In genomic region chr1:3747522-3747848, GRCh38 we compare ENCODE assay signal across 8 cellular contexts. TPM values are rescaled to one million over a fixed set of nuclear protein-coding genes. Genes with fewer than 3 reads are reported as not detected.
A peak's percentile ranks its signal among the peaks of the same experiment; 100 is the strongest.
DNase-seq lines count a peak whose midpoint lies in the region; ATAC-seq, FAIRE-seq and TF ChIP-seq lines count a peak whose summit lies in the region.

No MANE protein-coding gene starts in this region.

- peak overlapping the region; percentile 70 for H3K4me3 Mint-ChIP-seq in activated naive CD4-positive, alpha-beta T cell treated with anti-CD3 and anti-CD28 coated beads for 36 hours

- in situ Hi-C loops in brain microvascular endothelial cell (cut with HindIII; ENCODE audit: low pct_ligation_motif_present, low sequenced_read_pairs) = no loop called here
- in situ Hi-C loops in transverse colon (cut with MboI; ENCODE audit: low pct_ligation_motif_present in 1 of 4, low pct_unique_long_range_greater_than_20kb in 1 of 4, low sequenced_read_pairs in 3 of 4) = no loop called here

- H3K9me3 ChIP-seq in mononuclear cell (ENCODE audit: low read depth, low read length) (no peaks in the 10 kb centered on the region), transverse colon (no peaks in the 10 kb centered on the region)

- intact Hi-C loops in activated naive CD4-positive, alpha-beta T cell treated with anti-CD3 and anti-CD28 coated beads for 36 hours (cut with micrococcal nuclease) = loop anchor here (1.0 kb wide), 3 partner anchors 25 to 153 kb away; partner anchors contain the start of genes C1orf174, LRRC47 and SMIM1
- intact Hi-C loops in transverse colon (cut with DNase I; ENCODE audit: low total_unique reads) = no loop called here

- no peak overlapping the region for H3K27ac Mint-ChIP-seq in activated naive CD4-positive, alpha-beta T cell treated with anti-CD3 and anti-CD28 coated beads for 36 hours
- no peak overlapping the region for H3K27ac Mint-ChIP-seq in activated naive CD4-positive, alpha-beta T cell treated with anti-CD3 and anti-CD28 coated beads, Interleukin-2, amount 50 U/mL, for 72 hours

- H3K36me3 Mint-ChIP-seq in activated naive CD4-positive, alpha-beta T cell treated with anti-CD3 and anti-CD28 coated beads for 36 hours (ENCODE audit: low read depth) = peaks cover 8% of the 10 kb centered on the region
- H3K36me3 Mint-ChIP-seq in activated naive CD4-positive, alpha-beta T cell treated with anti-CD3 and anti-CD28 coated beads, Interleukin-2, amount 50 U/mL, for 72 hours = peaks cover 6 to 11% of the 10 kb centered on the region in 2 donors

- H3K4me3 ChIP-seq in brain microvascular endothelial cell (ENCODE audit: low read depth, low read length) = peak overlapping the region; percentile 60
- H3K4me3 ChIP-seq in mononuclear cell (ENCODE audit: low read length) = peak overlapping the region; percentile 51
- H3K4me3 ChIP-seq in transverse colon = peak overlapping the region; percentile 53 to 82 (median 60)

- ATAC-seq in activated naive CD4-positive, alpha-beta T cell treated with anti-CD3 and anti-CD28 coated beads, Interleukin-2, amount 50 U/mL, for 72 hours = no peak
- ATAC-seq in HG03442 (IDR thresholded peaks at IDR 0.05; ENCODE audit: unreplicated experiment) (no peak), HG02973 (IDR thresholded peaks at IDR 0.05; ENCODE audit: unreplicated experiment) (no peak)

- no peak for DNase-seq in activated naive CD4-positive, alpha-beta T cell treated with anti-CD3 and anti-CD28 coated beads for 36 hours
- DNase-seq in activated naive CD4-positive, alpha-beta T cell treated with anti-CD3 and anti-CD28 coated beads, Interleukin-2, amount 50 U/mL, for 72 hours (ENCODE audit: low spot score in 2 of 2) = no peak
- DNase-seq in brain microvascular endothelial cell = no peak
- no peak for DNase-seq in transverse colon
- DNase-seq in frontal cortex (ENCODE audit: low spot score in 2 of 2) = no peak

- H3K4me1 ChIP-seq in mononuclear cell (ENCODE audit: insufficient read depth, low read length) = peaks cover 14% of the 10 kb centered on the region
- H3K4me1 ChIP-seq in transverse colon = peaks cover 4 to 16% (median 8%) of the 10 kb centered on the region in 4 donors

- 33% methylated on average over 5 to 6 of the region's 6 CpGs for WGBS in transverse colon (ENCODE audit: low coverage in 1 of 2), 2 donors

- H3K36me3 ChIP-seq in brain microvascular endothelial cell (replicated peaks) (no peaks in the 10 kb centered on the region), transverse colon (no peaks in the 10 kb centered on the region)

- no peak for TF ChIP-seq EP300 in transverse colon (IDR thresholded peaks at IDR 0.05; ENCODE audit: low read depth)

- TF ChIP-seq CTCF in brain microvascular endothelial cell (IDR thresholded peaks at IDR 0.05; ENCODE audit: low read depth, low read length, missing control alignments) (no peak), transverse colon (IDR thresholded peaks at IDR 0.05) (no peak)

- CTCF ChIA-PET in activated naive CD4-positive, alpha-beta T cell treated with anti-CD3 and anti-CD28 coated beads for 36 hours (lab: Charles Lee) = interaction anchor here (0.6 kb wide), 1 partner anchor 94 kb away, joined by 3 read pairs; no protein-coding TSS in a partner anchor

- H3K27ac ChIP-seq in brain microvascular endothelial cell = no peak overlapping the region
- peak overlapping the region; percentile 70 to 82 (median 81) for H3K27ac ChIP-seq in transverse colon

- TF ChIP-seq POLR2A in transverse colon (IDR thresholded peaks at IDR 0.05) = no peak

- no peaks in the 10 kb centered on the region for H3K9me3 Mint-ChIP-seq in activated naive CD4-positive, alpha-beta T cell treated with anti-CD3 and anti-CD28 coated beads for 36 hours
- no peaks in the 10 kb centered on the region for H3K9me3 Mint-ChIP-seq in activated naive CD4-positive, alpha-beta T cell treated with anti-CD3 and anti-CD28 coated beads, Interleukin-2, amount 50 U/mL, for 72 hours

- H3K27me3 ChIP-seq in brain microvascular endothelial cell (replicated peaks) (no peaks in the 10 kb centered on the region), mononuclear cell (ENCODE audit: insufficient read depth, low read length) (no peaks in the 10 kb centered on the region), transverse colon (peaks cover 9% of the 10 kb centered on the region)

- peaks cover 35% of the 10 kb centered on the region for H3K4me1 Mint-ChIP-seq in activated naive CD4-positive, alpha-beta T cell treated with anti-CD3 and anti-CD28 coated beads for 36 hours (ENCODE audit: low read depth)

- H3K27me3 Mint-ChIP-seq in activated naive CD4-positive, alpha-beta T cell treated with anti-CD3 and anti-CD28 coated beads for 36 hours (ENCODE audit: low read depth) = no peaks in the 10 kb centered on the region

- FAIRE-seq in frontal cortex (lab: Jason Lieb, UNC) = no peak

RNA-seq across cellular contexts. Expression of gene CCDC27, which starts 4.8 kb away (rescaled TPM):
- total RNA-seq in activated naive CD4-positive, alpha-beta T cell treated with anti-CD3 and anti-CD28 coated beads for 36 hours = not detected
- not detected for total RNA-seq in activated naive CD4-positive, alpha-beta T cell treated with anti-CD3 and anti-CD28 coated beads, Interleukin-2, amount 50 U/mL, for 72 hours
- total RNA-seq in mononuclear cell (not detected), transverse colon (not detected), frontal cortex (not detected)

RNA-seq across cellular contexts. Expression of gene SMIM1, which starts 25.1 kb away (rescaled TPM):
- total RNA-seq in activated naive CD4-positive, alpha-beta T cell treated with anti-CD3 and anti-CD28 coated beads for 36 hours = 1 to 10 TPM in 1 of 2 experiments, under 1 TPM in 1; 0.83 to 2.0 TPM
- total RNA-seq in activated naive CD4-positive, alpha-beta T cell treated with anti-CD3 and anti-CD28 coated beads, Interleukin-2, amount 50 U/mL, for 72 hours = 1 to 10 TPM; 1.0 to 2.7 TPM
- 0.73 TPM for total RNA-seq in mononuclear cell
- total RNA-seq in transverse colon = not detected
- total RNA-seq in frontal cortex = not detected

RNA-seq across cellular contexts. Expression of gene LRRC47, which starts 48.8 kb away (rescaled TPM):
- total RNA-seq in activated naive CD4-positive, alpha-beta T cell treated with anti-CD3 and anti-CD28 coated beads for 36 hours = 10 to 100 TPM; 22.0 to 23.9 TPM
- 10 to 100 TPM; 26.8 to 33.9 TPM for total RNA-seq in activated naive CD4-positive, alpha-beta T cell treated with anti-CD3 and anti-CD28 coated beads, Interleukin-2, amount 50 U/mL, for 72 hours
- 20.9 TPM for total RNA-seq in mononuclear cell
- 10 to 100 TPM; 30.6 to 50.5 (median 38.0) TPM for total RNA-seq in transverse colon
- 38.7 TPM for total RNA-seq in frontal cortex
